Comparison of ENCODE assay signal across 1 cellular context in the genomic region with DNA sequence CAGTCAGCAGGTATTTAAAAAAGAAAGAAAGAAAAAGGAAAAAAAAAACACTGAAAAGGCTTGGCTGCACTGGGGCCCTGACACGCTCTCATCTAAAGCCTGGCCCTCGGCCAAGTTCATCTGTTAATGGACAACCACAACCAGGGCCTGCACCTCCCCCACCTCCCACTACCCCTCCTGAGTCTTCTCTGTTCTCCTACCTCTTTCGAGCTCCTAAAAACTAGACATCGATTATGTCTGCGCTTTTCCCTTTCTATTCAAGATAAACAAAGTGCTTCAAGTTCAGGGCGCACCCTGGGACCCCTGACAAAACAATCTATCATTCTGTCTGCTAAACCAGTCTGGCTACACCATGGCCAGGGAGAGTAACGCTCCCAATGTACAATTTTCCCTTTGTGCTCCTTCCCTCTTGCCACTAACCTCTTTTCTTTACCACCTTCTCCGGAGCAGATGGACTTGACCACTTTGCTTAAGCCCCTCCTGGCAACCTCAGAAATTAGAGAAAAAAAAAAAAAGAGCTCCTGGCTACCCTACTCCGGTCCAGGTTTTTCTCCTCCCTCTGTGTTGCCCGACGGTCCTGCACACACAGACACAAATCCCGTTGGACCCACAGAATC.
A peak's percentile ranks its signal among the peaks of the same experiment; 100 is the strongest.
TF ChIP-seq lines count a peak whose summit lies in the region.

No MANE protein-coding gene starts in this region.

TF ChIP-seq in HepG2, 621 proteins besides CTCF, POLR2A, EP300 and RAD21 (continued from another document and continues in another):
- TF ChIP-seq, protein P1, sequence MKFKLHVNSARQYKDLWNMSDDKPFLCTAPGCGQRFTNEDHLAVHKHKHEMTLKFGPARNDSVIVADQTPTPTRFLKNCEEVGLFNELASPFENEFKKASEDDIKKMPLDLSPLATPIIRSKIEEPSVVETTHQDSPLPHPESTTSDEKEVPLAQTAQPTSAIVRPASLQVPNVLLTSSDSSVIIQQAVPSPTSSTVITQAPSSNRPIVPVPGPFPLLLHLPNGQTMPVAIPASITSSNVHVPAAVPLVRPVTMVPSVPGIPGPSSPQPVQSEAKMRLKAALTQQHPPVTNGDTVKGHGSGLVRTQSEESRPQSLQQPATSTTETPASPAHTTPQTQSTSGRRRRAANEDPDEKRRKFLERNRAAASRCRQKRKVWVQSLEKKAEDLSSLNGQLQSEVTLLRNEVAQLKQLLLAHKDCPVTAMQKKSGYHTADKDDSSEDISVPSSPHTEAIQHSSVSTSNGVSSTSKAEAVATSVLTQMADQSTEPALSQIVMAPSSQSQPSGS (CRISPR knock-in tag; IDR thresholded peaks at IDR 0.05): no peak
- TF ChIP-seq BORCS8-MEF2B (CRISPR knock-in tag; IDR thresholded peaks at IDR 0.05) (no peak), MEIS1 (CRISPR knock-in tag; IDR thresholded peaks at IDR 0.05; ENCODE audit: borderline replicate concordance) (no peak), XBP1 (CRISPR knock-in tag; IDR thresholded peaks at IDR 0.05) (no peak), TRAFD1 (CRISPR knock-in tag; IDR thresholded peaks at IDR 0.05; ENCODE audit: borderline replicate concordance) (no peak), IKZF1 (IDR thresholded peaks at IDR 0.05) (no peak), MXD4 (CRISPR knock-in tag; IDR thresholded peaks at IDR 0.05) (no peak), ZNF207 (IDR thresholded peaks at IDR 0.05; ENCODE audit: borderline replicate concordance) (no peak), HNRNPUL1 (IDR thresholded peaks at IDR 0.05; ENCODE audit: low read depth, low read length) (0 out of 2 replicates have a peak, but pooled peaks have one; percentile 51), RXRA (CRISPR knock-in tag; IDR thresholded peaks at IDR 0.05) (no peak), BRD4 (CRISPR knock-in tag; IDR thresholded peaks at IDR 0.05) (no peak), ZNF576 (CRISPR knock-in tag; IDR thresholded peaks at IDR 0.05) (no peak), BHLHE40 (IDR thresholded peaks at IDR 0.05; ENCODE audit: low read length) (no peak), RFXANK (CRISPR knock-in tag; IDR thresholded peaks at IDR 0.05) (no peak), ZNF33A (CRISPR knock-in tag; IDR thresholded peaks at IDR 0.05; ENCODE audit: borderline replicate concordance) (no peak), BCL6 (CRISPR knock-in tag; IDR thresholded peaks at IDR 0.05) (peak; percentile 98), ZNF766 (CRISPR knock-in tag; IDR thresholded peaks at IDR 0.05; ENCODE audit: borderline replicate concordance) (no peak), SALL1 (CRISPR knock-in tag; IDR thresholded peaks at IDR 0.05) (peak; percentile 50), ZNF703 (CRISPR knock-in tag; IDR thresholded peaks at IDR 0.05; ENCODE audit: borderline replicate concordance) (no peak), TBP (CRISPR knock-in tag; IDR thresholded peaks at IDR 0.05) (no peak), ATF3 (CRISPR knock-in tag; IDR thresholded peaks at IDR 0.05) (no peak)
- TF ChIP-seq, protein P2, sequence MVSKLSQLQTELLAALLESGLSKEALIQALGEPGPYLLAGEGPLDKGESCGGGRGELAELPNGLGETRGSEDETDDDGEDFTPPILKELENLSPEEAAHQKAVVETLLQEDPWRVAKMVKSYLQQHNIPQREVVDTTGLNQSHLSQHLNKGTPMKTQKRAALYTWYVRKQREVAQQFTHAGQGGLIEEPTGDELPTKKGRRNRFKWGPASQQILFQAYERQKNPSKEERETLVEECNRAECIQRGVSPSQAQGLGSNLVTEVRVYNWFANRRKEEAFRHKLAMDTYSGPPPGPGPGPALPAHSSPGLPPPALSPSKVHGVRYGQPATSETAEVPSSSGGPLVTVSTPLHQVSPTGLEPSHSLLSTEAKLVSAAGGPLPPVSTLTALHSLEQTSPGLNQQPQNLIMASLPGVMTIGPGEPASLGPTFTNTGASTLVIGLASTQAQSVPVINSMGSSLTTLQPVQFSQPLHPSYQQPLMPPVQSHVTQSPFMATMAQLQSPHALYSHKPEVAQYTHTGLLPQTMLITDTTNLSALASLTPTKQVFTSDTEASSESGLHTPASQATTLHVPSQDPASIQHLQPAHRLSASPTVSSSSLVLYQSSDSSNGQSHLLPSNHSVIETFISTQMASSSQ (IDR thresholded peaks at IDR 0.05; ENCODE audit: low read depth): peak; percentile 95
- TF ChIP-seq, protein P2 (CRISPR knock-in tag; IDR thresholded peaks at IDR 0.05; ENCODE audit: borderline replicate concordance): peak; percentile 94
- TF ChIP-seq, protein P3, sequence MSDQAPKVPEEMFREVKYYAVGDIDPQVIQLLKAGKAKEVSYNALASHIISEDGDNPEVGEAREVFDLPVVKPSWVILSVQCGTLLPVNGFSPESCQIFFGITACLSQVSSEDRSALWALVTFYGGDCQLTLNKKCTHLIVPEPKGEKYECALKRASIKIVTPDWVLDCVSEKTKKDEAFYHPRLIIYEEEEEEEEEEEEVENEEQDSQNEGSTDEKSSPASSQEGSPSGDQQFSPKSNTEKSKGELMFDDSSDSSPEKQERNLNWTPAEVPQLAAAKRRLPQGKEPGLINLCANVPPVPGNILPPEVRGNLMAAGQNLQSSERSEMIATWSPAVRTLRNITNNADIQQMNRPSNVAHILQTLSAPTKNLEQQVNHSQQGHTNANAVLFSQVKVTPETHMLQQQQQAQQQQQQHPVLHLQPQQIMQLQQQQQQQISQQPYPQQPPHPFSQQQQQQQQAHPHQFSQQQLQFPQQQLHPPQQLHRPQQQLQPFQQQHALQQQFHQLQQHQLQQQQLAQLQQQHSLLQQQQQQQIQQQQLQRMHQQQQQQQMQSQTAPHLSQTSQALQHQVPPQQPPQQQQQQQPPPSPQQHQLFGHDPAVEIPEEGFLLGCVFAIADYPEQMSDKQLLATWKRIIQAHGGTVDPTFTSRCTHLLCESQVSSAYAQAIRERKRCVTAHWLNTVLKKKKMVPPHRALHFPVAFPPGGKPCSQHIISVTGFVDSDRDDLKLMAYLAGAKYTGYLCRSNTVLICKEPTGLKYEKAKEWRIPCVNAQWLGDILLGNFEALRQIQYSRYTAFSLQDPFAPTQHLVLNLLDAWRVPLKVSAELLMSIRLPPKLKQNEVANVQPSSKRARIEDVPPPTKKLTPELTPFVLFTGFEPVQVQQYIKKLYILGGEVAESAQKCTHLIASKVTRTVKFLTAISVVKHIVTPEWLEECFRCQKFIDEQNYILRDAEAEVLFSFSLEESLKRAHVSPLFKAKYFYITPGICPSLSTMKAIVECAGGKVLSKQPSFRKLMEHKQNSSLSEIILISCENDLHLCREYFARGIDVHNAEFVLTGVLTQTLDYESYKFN (CRISPR knock-in tag; conservative IDR thresholded peaks at IDR 0.05): peak; percentile 51; the same call in 1 of the 2 replicates
- TF ChIP-seq, protein P4, sequence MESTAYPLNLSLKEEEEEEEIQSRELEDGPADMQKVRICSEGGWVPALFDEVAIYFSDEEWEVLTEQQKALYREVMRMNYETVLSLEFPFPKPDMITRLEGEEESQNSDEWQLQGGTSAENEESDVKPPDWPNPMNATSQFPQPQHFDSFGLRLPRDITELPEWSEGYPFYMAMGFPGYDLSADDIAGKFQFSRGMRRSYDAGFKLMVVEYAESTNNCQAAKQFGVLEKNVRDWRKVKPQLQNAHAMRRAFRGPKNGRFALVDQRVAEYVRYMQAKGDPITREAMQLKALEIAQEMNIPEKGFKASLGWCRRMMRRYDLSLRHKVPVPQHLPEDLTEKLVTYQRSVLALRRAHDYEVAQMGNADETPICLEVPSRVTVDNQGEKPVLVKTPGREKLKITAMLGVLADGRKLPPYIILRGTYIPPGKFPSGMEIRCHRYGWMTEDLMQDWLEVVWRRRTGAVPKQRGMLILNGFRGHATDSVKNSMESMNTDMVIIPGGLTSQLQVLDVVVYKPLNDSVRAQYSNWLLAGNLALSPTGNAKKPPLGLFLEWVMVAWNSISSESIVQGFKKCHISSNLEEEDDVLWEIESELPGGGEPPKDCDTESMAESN (CRISPR knock-in tag; conservative IDR thresholded peaks at IDR 0.05): no peak
- TF ChIP-seq, protein P5, sequence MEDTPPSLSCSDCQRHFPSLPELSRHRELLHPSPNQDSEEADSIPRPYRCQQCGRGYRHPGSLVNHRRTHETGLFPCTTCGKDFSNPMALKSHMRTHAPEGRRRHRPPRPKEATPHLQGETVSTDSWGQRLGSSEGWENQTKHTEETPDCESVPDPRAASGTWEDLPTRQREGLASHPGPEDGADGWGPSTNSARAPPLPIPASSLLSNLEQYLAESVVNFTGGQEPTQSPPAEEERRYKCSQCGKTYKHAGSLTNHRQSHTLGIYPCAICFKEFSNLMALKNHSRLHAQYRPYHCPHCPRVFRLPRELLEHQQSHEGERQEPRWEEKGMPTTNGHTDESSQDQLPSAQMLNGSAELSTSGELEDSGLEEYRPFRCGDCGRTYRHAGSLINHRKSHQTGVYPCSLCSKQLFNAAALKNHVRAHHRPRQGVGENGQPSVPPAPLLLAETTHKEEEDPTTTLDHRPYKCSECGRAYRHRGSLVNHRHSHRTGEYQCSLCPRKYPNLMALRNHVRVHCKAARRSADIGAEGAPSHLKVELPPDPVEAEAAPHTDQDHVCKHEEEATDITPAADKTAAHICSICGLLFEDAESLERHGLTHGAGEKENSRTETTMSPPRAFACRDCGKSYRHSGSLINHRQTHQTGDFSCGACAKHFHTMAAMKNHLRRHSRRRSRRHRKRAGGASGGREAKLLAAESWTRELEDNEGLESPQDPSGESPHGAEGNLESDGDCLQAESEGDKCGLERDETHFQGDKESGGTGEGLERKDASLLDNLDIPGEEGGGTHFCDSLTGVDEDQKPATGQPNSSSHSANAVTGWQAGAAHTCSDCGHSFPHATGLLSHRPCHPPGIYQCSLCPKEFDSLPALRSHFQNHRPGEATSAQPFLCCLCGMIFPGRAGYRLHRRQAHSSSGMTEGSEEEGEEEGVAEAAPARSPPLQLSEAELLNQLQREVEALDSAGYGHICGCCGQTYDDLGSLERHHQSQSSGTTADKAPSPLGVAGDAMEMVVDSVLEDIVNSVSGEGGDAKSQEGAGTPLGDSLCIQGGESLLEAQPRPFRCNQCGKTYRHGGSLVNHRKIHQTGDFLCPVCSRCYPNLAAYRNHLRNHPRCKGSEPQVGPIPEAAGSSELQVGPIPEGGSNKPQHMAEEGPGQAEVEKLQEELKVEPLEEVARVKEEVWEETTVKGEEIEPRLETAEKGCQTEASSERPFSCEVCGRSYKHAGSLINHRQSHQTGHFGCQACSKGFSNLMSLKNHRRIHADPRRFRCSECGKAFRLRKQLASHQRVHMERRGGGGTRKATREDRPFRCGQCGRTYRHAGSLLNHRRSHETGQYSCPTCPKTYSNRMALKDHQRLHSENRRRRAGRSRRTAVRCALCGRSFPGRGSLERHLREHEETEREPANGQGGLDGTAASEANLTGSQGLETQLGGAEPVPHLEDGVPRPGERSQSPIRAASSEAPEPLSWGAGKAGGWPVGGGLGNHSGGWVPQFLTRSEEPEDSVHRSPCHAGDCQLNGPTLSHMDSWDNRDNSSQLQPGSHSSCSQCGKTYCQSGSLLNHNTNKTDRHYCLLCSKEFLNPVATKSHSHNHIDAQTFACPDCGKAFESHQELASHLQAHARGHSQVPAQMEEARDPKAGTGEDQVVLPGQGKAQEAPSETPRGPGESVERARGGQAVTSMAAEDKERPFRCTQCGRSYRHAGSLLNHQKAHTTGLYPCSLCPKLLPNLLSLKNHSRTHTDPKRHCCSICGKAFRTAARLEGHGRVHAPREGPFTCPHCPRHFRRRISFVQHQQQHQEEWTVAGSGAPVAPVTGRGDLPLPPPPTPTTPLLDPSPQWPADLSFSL (CRISPR knock-in tag; IDR thresholded peaks at IDR 0.05): no peak
- TF ChIP-seq, protein P6, sequence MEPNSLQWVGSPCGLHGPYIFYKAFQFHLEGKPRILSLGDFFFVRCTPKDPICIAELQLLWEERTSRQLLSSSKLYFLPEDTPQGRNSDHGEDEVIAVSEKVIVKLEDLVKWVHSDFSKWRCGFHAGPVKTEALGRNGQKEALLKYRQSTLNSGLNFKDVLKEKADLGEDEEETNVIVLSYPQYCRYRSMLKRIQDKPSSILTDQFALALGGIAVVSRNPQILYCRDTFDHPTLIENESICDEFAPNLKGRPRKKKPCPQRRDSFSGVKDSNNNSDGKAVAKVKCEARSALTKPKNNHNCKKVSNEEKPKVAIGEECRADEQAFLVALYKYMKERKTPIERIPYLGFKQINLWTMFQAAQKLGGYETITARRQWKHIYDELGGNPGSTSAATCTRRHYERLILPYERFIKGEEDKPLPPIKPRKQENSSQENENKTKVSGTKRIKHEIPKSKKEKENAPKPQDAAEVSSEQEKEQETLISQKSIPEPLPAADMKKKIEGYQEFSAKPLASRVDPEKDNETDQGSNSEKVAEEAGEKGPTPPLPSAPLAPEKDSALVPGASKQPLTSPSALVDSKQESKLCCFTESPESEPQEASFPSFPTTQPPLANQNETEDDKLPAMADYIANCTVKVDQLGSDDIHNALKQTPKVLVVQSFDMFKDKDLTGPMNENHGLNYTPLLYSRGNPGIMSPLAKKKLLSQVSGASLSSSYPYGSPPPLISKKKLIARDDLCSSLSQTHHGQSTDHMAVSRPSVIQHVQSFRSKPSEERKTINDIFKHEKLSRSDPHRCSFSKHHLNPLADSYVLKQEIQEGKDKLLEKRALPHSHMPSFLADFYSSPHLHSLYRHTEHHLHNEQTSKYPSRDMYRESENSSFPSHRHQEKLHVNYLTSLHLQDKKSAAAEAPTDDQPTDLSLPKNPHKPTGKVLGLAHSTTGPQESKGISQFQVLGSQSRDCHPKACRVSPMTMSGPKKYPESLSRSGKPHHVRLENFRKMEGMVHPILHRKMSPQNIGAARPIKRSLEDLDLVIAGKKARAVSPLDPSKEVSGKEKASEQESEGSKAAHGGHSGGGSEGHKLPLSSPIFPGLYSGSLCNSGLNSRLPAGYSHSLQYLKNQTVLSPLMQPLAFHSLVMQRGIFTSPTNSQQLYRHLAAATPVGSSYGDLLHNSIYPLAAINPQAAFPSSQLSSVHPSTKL (CRISPR knock-in tag; IDR thresholded peaks at IDR 0.05): peak; percentile 79
